Comparison of ENCODE assay signal across 9 cellular contexts in genomic region chr7:37832194-37832593, GRCh38. TPM values are rescaled to one million over a fixed set of nuclear protein-coding genes. Genes with fewer than 3 reads are reported as not detected.
DNase-seq lines count a peak whose midpoint lies in the region; ATAC-seq and TF ChIP-seq lines count a peak whose summit lies in the region.
"Had no signal": no experiment of that assay in that cellular context is flagged by ENCODE, and none has a peak within 500 bp of the region (broad histone marks: within the 10 kb centered on the region; RNA-seq: fewer than 3 reads in every experiment).

No MANE protein-coding gene starts in this region.

- no peaks in the 10 kb centered on the region for H3K36me3 Mint-ChIP-seq in activated naive CD4-positive, alpha-beta T cell treated with anti-CD3 and anti-CD28 coated beads, Interleukin-2, amount 50 U/mL, for 72 hours

- no peaks in the 10 kb centered on the region for H3K9me3 Mint-ChIP-seq in activated naive CD4-positive, alpha-beta T cell treated with anti-CD3 and anti-CD28 coated beads, Interleukin-2, amount 50 U/mL, for 72 hours

- no peak overlapping the region for H3K4me3 ChIP-seq in fibroblast of pulmonary artery (replicated peaks; ENCODE audit: low read depth, low read length)
- H3K4me3 ChIP-seq: BLaER1 treated with 17β-estradiol and CSF1 and Interleukin-3, amounts not matched to agents 10 nM and 100 nM had no signal

- DNase-seq in activated CD4-positive, alpha-beta T cell treated with anti-CD3 and anti-CD28 coated beads for 48 hours: peak; percentile 12
- no peak for DNase-seq in activated CD4-positive, alpha-beta T cell treated with anti-CD3 and anti-CD28 coated beads for 4 hours
- DNase-seq in NCI-H524 treated with DMSO at 0.1 percent for 48 hours (lab: John Stamatoyannopoulos, UW) (peak; percentile 71), fibroblast of pulmonary artery (ENCODE audit: low read depth) (peak; percentile 63), pulmonary artery endothelial cell (ENCODE audit: low read depth, low spot score) (peak; percentile 5), NCI-H146 treated with DMSO at 0.1 percent for 48 hours (lab: John Stamatoyannopoulos, UW; ENCODE audit: unreplicated experiment) (no peak)
- DNase-seq in activated naive CD4-positive, alpha-beta T cell treated with anti-CD3 and anti-CD28 coated beads, Interleukin-2, amount 50 U/mL, for 72 hours (ENCODE audit: low spot score in 2 of 2): no peak

- TF ChIP-seq CTCF in fibroblast of pulmonary artery (IDR thresholded peaks at IDR 0.05; ENCODE audit: low read length, missing control alignments): no peak

- peak; percentile 61 for ATAC-seq in HG03025 (IDR thresholded peaks at IDR 0.05; ENCODE audit: low FRiP score, unreplicated experiment)
- ATAC-seq in activated naive CD4-positive, alpha-beta T cell treated with anti-CD3 and anti-CD28 coated beads, Interleukin-2, amount 50 U/mL, for 72 hours: no peak

- H3K27ac Mint-ChIP-seq in activated naive CD4-positive, alpha-beta T cell treated with anti-CD3 and anti-CD28 coated beads, Interleukin-2, amount 50 U/mL, for 72 hours: no peak overlapping the region

RNA-seq across cellular contexts. Expression of gene NME8, which starts 16.2 kb away (rescaled TPM):
- total RNA-seq in pulmonary artery endothelial cell: not detected in 2 replicates
- not detected for total RNA-seq in activated naive CD4-positive, alpha-beta T cell treated with anti-CD3 and anti-CD28 coated beads, Interleukin-2, amount 50 U/mL, for 72 hours

Comparison
In these comparisons a context has a peak if more than half of its experiments do, and no peak if none do; other contexts are left out.
1. DNase-seq: peak in activated CD4-positive, alpha-beta T cell treated with anti-CD3 and anti-CD28 coated beads for 48 hours (single experiment), NCI-H524 treated with DMSO at 0.1 percent for 48 hours (single experiment), fibroblast of pulmonary artery (single experiment) and pulmonary artery endothelial cell (single experiment); none in activated CD4-positive, alpha-beta T cell treated with anti-CD3 and anti-CD28 coated beads for 4 hours (0 of 2), NCI-H146 treated with DMSO at 0.1 percent for 48 hours (single experiment) and activated naive CD4-positive, alpha-beta T cell treated with anti-CD3 and anti-CD28 coated beads, Interleukin-2, amount 50 U/mL, for 72 hours (0 of 2).